In the genomic region with DNA sequence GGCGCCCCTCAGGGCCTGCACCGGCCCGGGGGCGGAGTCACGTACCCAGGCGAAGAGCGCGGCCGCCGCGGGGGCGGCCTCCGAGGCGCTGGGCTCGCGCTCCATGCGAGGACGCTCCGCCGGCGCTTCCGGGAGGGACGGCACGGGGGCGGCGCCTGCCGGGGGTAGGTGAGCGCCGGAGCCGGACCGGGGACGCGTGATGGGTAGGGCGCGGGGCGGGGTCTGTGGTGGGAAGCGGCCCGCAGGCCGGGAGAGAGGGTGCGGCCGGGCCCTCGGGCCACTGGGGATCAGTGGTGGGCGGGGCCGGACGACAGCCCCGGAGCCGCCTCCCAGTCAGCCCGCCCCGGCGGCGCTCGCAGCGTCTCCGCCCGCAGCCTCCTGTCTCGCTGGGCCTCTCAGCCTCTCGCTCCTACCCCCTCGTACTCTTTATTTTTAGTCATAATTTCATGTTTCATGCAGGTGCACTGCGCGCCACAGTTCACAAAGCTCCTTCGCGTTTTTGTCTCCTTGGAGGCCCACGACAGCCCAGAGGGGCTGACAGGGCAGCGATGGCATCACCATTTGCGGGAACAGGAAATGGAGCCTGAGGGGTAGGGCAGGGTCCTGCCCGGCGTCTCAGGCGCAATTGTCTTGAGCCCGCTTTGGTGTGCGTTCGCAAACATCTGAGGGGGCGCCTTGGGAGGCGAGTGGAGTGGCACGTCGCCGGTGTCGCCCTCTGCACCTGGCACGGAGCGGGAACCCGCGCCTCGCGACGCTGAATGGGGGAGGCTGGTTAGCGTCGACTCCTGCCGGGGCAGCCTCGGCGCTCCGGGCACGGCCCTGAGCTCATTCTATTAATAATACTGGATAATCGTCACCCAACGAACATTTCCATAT, we compare ENCODE assay signal across 8 cellular contexts. TPM values are rescaled to one million over a fixed set of nuclear protein-coding genes. Genes with fewer than 3 reads are reported as not detected.
A peak's percentile ranks its signal among the peaks of the same experiment; 100 is the strongest.
DNase-seq lines count a peak whose midpoint lies in the region; ATAC-seq and TF ChIP-seq lines count a peak whose summit lies in the region.

A gene (minus strand): TSS at position 142 of the 876 bp plus-strand sequence. CDS start 37 bp downstream, at position 105.

- no TSS peak for BruUV-seq in Panc1 (replicated peaks; lab: Mats Ljungman, UMichigan)

- H3K4me3 ChIP-seq in KMS-11 (IDR thresholded peaks at IDR 0.05; ENCODE audit: insufficient read depth, low read depth, low read length) (no peak within 1 kb of the TSS), Panc1 (ENCODE audit: low read depth in 2 of 2, low read length in 2 of 2) (peak within 1 kb of the TSS; percentile 88 to 96), esophagus squamous epithelium (peak within 1 kb of the TSS; percentile 66 to 79 (median 70))

- TF ChIP-seq CTCF in KMS-11 (conservative IDR thresholded peaks at IDR 0.05; ENCODE audit: low read depth, low read length) (no peak), Panc1 (IDR thresholded peaks at IDR 0.05) (no peak), esophagus squamous epithelium (IDR thresholded peaks at IDR 0.05) (peak in 3 of 6 experiments; percentile 37 to 45 (median 45))

- H4K20me1 ChIP-seq in KMS-11 (ENCODE audit: insufficient read depth) = no peaks in the 10 kb centered on the region

- DNase-seq in DMS79 (lab: John Stamatoyannopoulos, UW) = peak; percentile 81
- DNase-seq in Panc1 (ENCODE audit: low read depth, low spot score) = peak; percentile 24
- DNase-seq in activated T-cell treated with anti-CD3 and anti-CD28 coated beads, Interleukin-2, amount 50 U/mL, for 4 hours = peak; percentile 87
- DNase-seq in esophagus squamous epithelium (lab: John Stamatoyannopoulos, UW) = peak; percentile 78
- DNase-seq in naive B cell = peak; percentile 91

- WGBS in esophagus squamous epithelium, 2 donors = 0 to 1% methylated on average over 13 to 39 of the region's 93 CpGs

- in situ Hi-C loops in Panc1 (cut with HindIII; ENCODE audit: low pct_unique_long_range_greater_than_20kb, low sequenced_read_pairs) = no loop called here

- peaks cover 4% of the 10 kb centered on the region for H3K9me3 Mint-ChIP-seq in activated T-cell treated with anti-CD3 and anti-CD28 coated beads, Interleukin-2, amount 50 U/mL, for 4 hours
- H3K9me3 Mint-ChIP-seq in naive B cell = peaks cover 0 to 9% (median 0%) of the 10 kb centered on the region in 7 donors
- H3K9me3 Mint-ChIP-seq in stimulated activated memory B cell treated with anti-CD40 and anti-IgM and Interleukin-4, amounts not matched to agents 10 μg/mL and 1 μg/mL and 100 μg/mL, for 72 hours = no peaks in the 10 kb centered on the region

- peaks cover 2% of the 10 kb centered on the region for H3K36me3 Mint-ChIP-seq in activated T-cell treated with anti-CD3 and anti-CD28 coated beads, Interleukin-2, amount 50 U/mL, for 4 hours (ENCODE audit: insufficient read depth)
- H3K36me3 Mint-ChIP-seq in naive B cell = no peaks in the 10 kb centered on the region
- H3K36me3 Mint-ChIP-seq in stimulated activated memory B cell treated with anti-CD40 and anti-IgM and Interleukin-4, amounts not matched to agents 10 μg/mL and 1 μg/mL and 100 μg/mL, for 72 hours = no peaks in the 10 kb centered on the region

- POLR2A ChIA-PET in Panc1 (lab: Charles Lee) = interaction anchor here (1.3 kb wide), 1 partner anchor 12 kb away, joined by 4 read pairs; no protein-coding TSS in a partner anchor

- ATAC-seq in GM21786 (IDR thresholded peaks at IDR 0.05; ENCODE audit: unreplicated experiment) = peak; percentile 90
- peak; percentile 98 for ATAC-seq in Panc1
- ATAC-seq in activated T-cell treated with anti-CD3 and anti-CD28 coated beads, Interleukin-2, amount 50 U/mL, for 4 hours = peak; percentile 90 to 92
- peak; percentile 84 to 87 for ATAC-seq in naive B cell (ENCODE audit: low read depth in 2 of 2)
- peak; percentile 98 for ATAC-seq in stimulated activated memory B cell treated with anti-CD40 and anti-IgM and Interleukin-4, amounts not matched to agents 10 μg/mL and 1 μg/mL and 100 μg/mL, for 72 hours

- H3K4me3 Mint-ChIP-seq in activated T-cell treated with anti-CD3 and anti-CD28 coated beads, Interleukin-2, amount 50 U/mL, for 4 hours = peak within 1 kb of the TSS; percentile 98
- H3K4me3 Mint-ChIP-seq in naive B cell = peak within 1 kb of the TSS; percentile 86 to 100 (median 99)
- H3K4me3 Mint-ChIP-seq in stimulated activated memory B cell treated with anti-CD40 and anti-IgM and Interleukin-4, amounts not matched to agents 10 μg/mL and 1 μg/mL and 100 μg/mL, for 72 hours = peak within 1 kb of the TSS; percentile 99

- peak within 1 kb of the TSS; percentile 99 for H2AFZ ChIP-seq in KMS-11 (ENCODE audit: low read depth)

- peak within 1 kb of the TSS; percentile 87 for H3K4me2 ChIP-seq in KMS-11

- peak within 1 kb of the TSS; percentile 63 for H3K9ac ChIP-seq in KMS-11

- H3K4me1 ChIP-seq in KMS-11 (ENCODE audit: low read depth, poor library complexity, severe bottlenecking) (peaks cover 14% of the 10 kb centered on the region), Panc1 (ENCODE audit: control insufficient read depth, insufficient read depth, low read length) (peaks cover 9% of the 10 kb centered on the region; the same call in 1 of the 2 replicates), esophagus squamous epithelium (peaks cover 0 to 25% (median 0%) of the 10 kb centered on the region in 3 donors)

- H3K27ac Mint-ChIP-seq in naive B cell = peak within 1 kb of the TSS; percentile 86 to 99 (median 98)
- peak within 1 kb of the TSS; percentile 90 for H3K27ac Mint-ChIP-seq in stimulated activated memory B cell treated with anti-CD40 and anti-IgM and Interleukin-4, amounts not matched to agents 10 μg/mL and 1 μg/mL and 100 μg/mL, for 72 hours

- H3K27me3 Mint-ChIP-seq in activated T-cell treated with anti-CD3 and anti-CD28 coated beads, Interleukin-2, amount 50 U/mL, for 4 hours (ENCODE audit: low read depth) = no peaks in the 10 kb centered on the region
- no peaks in the 10 kb centered on the region for H3K27me3 Mint-ChIP-seq in naive B cell
- H3K27me3 Mint-ChIP-seq in stimulated activated memory B cell treated with anti-CD40 and anti-IgM and Interleukin-4, amounts not matched to agents 10 μg/mL and 1 μg/mL and 100 μg/mL, for 72 hours = no peaks in the 10 kb centered on the region

- no peaks in the 10 kb centered on the region for H3K79me2 ChIP-seq in KMS-11 (ENCODE audit: insufficient read depth, low read depth)

- no peaks in the 10 kb centered on the region for H3K9me3 ChIP-seq in Panc1 (ENCODE audit: control insufficient read depth, insufficient read depth, low read depth, low read length)
- H3K9me3 ChIP-seq in esophagus squamous epithelium = no peaks in the 10 kb centered on the region

- intact Hi-C loops in Panc1 (cut with micrococcal nuclease; ENCODE audit: unreplicated experiment) (loop anchor here (5.0 kb wide), 1 partner anchor 89 kb away; no protein-coding TSS in a partner anchor), esophagus squamous epithelium (cut with DNase I) (no loop called here)

- CTCF ChIA-PET in Panc1 (lab: Charles Lee) = no interaction called here

- H3K27me3 ChIP-seq in KMS-11 (ENCODE audit: insufficient read depth, low read depth) = no peaks in the 10 kb centered on the region
- H3K27me3 ChIP-seq in Panc1 (ENCODE audit: control insufficient read depth, insufficient read depth, low read length) = peaks cover 9% of the 10 kb centered on the region; the same call in 1 of the 2 replicates
- H3K27me3 ChIP-seq in esophagus squamous epithelium = peaks cover 0 to 5% (median 0%) of the 10 kb centered on the region in 4 donors

- H3K4me1 Mint-ChIP-seq in activated T-cell treated with anti-CD3 and anti-CD28 coated beads, Interleukin-2, amount 50 U/mL, for 4 hours (ENCODE audit: low read depth) = peaks cover 37% of the 10 kb centered on the region
- peaks cover 15 to 30% (median 25%) of the 10 kb centered on the region in 3 donors for H3K4me1 Mint-ChIP-seq in naive B cell
- H3K4me1 Mint-ChIP-seq in stimulated activated memory B cell treated with anti-CD40 and anti-IgM and Interleukin-4, amounts not matched to agents 10 μg/mL and 1 μg/mL and 100 μg/mL, for 72 hours = peaks cover 41% of the 10 kb centered on the region

- peak within 1 kb of the TSS; percentile 49 for H3K27ac ChIP-seq in KMS-11
- peak within 1 kb of the TSS; percentile 77 for H3K27ac ChIP-seq in Panc1 (ENCODE audit: low read length)
- H3K27ac ChIP-seq in esophagus squamous epithelium = peak within 1 kb of the TSS; percentile 69 to 89 (median 86)

- TF ChIP-seq POLR2A in esophagus squamous epithelium (IDR thresholded peaks at IDR 0.05) = peak in 2 of 4 donors; percentile 65 to 74

- H3K36me3 ChIP-seq in KMS-11 (ENCODE audit: insufficient read depth) = no peaks in the 10 kb centered on the region
- H3K36me3 ChIP-seq in Panc1 (ENCODE audit: control insufficient read depth, insufficient read depth, low read length) = no peaks in the 10 kb centered on the region
- no peaks in the 10 kb centered on the region for H3K36me3 ChIP-seq in esophagus squamous epithelium

RNA-seq across cellular contexts. Expression of the gene that starts here (rescaled TPM):
- 35.5 TPM for total RNA-seq in Panc1 (2021; ENCODE audit: unreplicated experiment)
- 36.6 TPM for polyA plus RNA-seq in Panc1 (2012; ENCODE audit: insufficient read length)
- 10 to 100 TPM; 17.6 to 22.5 (median 18.6) TPM for total RNA-seq in activated T-cell treated with anti-CD3 and anti-CD28 coated beads, Interleukin-2, amount 50 U/mL, for 4 hours
- 10 to 100 TPM in 3 of 4 donors, 1 to 10 TPM in 1; 4.2 to 35.7 (median 13.4) TPM for total RNA-seq in esophagus squamous epithelium
- 10 to 100 TPM; 18.3 to 54.6 (median 42.6) TPM for polyA plus RNA-seq in naive B cell (ENCODE audit: low read depth in 6 of 6)

Comparison
In these comparisons a context has a peak if more than half of its experiments do, and no peak if none do; other contexts are left out.
1. DNase-seq: peak in every context shown above with its lines; median percentile 91 in naive B cell; 87 in activated T-cell treated with anti-CD3 and anti-CD28 coated beads, Interleukin-2, amount 50 U/mL, for 4 hours; 81 in DMS79; 78 in esophagus squamous epithelium; 24 in Panc1.